8 cellular contexts compared by ENCODE assay signal in the genomic region with DNA sequence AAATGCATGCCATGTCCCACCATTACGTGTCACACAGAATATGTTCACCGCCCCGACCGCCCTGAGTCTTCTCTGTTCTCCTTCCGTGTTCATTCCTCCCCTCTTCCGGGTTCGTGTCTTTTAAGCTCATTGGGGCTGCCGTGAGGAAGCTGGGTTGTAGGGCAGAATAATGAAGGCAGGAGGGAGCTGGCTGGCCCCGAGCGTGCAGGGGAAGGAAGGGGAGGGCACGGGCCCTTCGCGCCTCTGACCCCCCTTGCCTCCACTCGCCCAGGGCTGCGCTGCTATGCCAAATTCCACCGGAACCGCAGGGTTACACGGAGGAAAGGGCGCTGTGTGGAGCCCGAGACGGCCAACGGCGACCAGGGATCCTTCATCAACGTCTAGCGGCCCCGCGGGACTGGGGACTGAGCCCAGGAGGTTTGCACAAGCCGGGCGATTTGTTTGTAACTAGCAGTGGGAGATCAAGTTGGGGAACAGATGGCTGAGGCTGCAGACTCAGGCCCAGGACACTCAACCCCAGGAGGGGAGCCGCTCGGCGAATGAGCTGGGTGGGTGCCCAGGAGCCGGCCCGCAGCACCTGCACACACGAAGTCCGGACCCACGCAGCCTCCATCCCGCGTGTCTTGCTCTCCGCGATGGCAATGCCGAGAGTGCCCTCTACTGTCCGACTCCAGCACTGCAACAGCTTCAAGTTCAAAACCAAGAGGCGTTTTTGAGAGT. TPM values are rescaled to one million over a fixed set of nuclear protein-coding genes. Genes with fewer than 3 reads are reported as not detected.
DNase-seq lines count a peak whose midpoint lies in the region; TF ChIP-seq lines count a peak whose summit lies in the region.

No MANE protein-coding gene starts in this region.

- H3K27me3 Mint-ChIP-seq in activated naive CD4-positive, alpha-beta T cell treated with anti-CD3 and anti-CD28 coated beads, Interleukin-2, amount 10 ng/mL, durations not matched to agents 7 days and 5 days, result peaks cover 47% of the 10 kb centered on the region
- H3K27me3 Mint-ChIP-seq in glutamatergic neuron (ENCODE audit: unreplicated experiment), result peaks cover 6% of the 10 kb centered on the region

- H3K27ac ChIP-seq in Karpas-422 (ENCODE audit: low read length) (no peak overlapping the region), SK-N-SH (ENCODE audit: low read depth in 2 of 2, low read length in 1 of 2) (no peak overlapping the region), parathyroid adenoma (no peak overlapping the region), thyroid gland (no peak overlapping the region)

- CTCF ChIA-PET in SK-N-SH (lab: Yijun Ruan, JAX), result interaction anchor here (0.6 to 8.6 kb wide), 45 partner anchors 9 to 682 kb away, joined by 3 to 205 read pairs (median 4); partner anchors contain the start of genes AGTRAP, CLCN6, DISP3 and FBXO2
- CTCF ChIA-PET in activated naive CD4-positive, alpha-beta T cell treated with anti-CD3 and anti-CD28 coated beads, Interleukin-2, amount 10 ng/mL, durations not matched to agents 7 days and 5 days (lab: Charles Lee), result interaction anchor here (0.6 to 5.8 kb wide), 22 partner anchors 9 to 174 kb away, joined by 3 to 79 read pairs (median 5); partner anchors contain the start of genes AGTRAP and FBXO6

- TF ChIP-seq CTCF in SK-N-SH (IDR thresholded peaks at IDR 0.05) (peak; percentile 98), glutamatergic neuron (IDR thresholded peaks at IDR 0.05; ENCODE audit: partially characterized antibody, unreplicated experiment) (peak; percentile 96), parathyroid adenoma (IDR thresholded peaks at IDR 0.05) (peak; percentile 91), thyroid gland (IDR thresholded peaks at IDR 0.05) (peak; percentile 80 to 99 (median 88))

- H3K9me3 ChIP-seq in Karpas-422 (ENCODE audit: low read length) (no peaks in the 10 kb centered on the region), SK-N-SH (no peaks in the 10 kb centered on the region), parathyroid adenoma (ENCODE audit: control insufficient read depth, low read length) (no peaks in the 10 kb centered on the region), thyroid gland (no peaks in the 10 kb centered on the region)

- no peak overlapping the region for H3K9ac ChIP-seq in Karpas-422 (ENCODE audit: low read length)
- no peak overlapping the region for H3K9ac ChIP-seq in SK-N-SH
- no peak overlapping the region for H3K9ac ChIP-seq in parathyroid adenoma

- H3K4me3 ChIP-seq in Karpas-422 (ENCODE audit: low read length), result no peak overlapping the region
- H3K4me3 ChIP-seq in SK-N-SH (ENCODE audit: low read depth in 2 of 2, low read length in 1 of 2), result peak overlapping the region; percentile 21 to 36; a peak in 2 of 4 replicates
- peak overlapping the region; percentile 33 for H3K4me3 ChIP-seq in parathyroid adenoma (ENCODE audit: low read depth, low read length)
- peak overlapping the region in 1 of 3 donors; percentile 16 for H3K4me3 ChIP-seq in thyroid gland (replicated peaks in 1 of 3)

- POLR2A ChIA-PET in SK-N-SH (lab: Yijun Ruan, JAX), result interaction anchor here (1.0 to 1.4 kb wide), 2 partner anchors 55 to 69 kb away, joined by 5 read pairs; partner anchors contain the start of gene FBXO6

- peak overlapping the region; percentile 73 for H3K4me3 Mint-ChIP-seq in activated naive CD4-positive, alpha-beta T cell treated with anti-CD3 and anti-CD28 coated beads, Interleukin-2, amount 10 ng/mL, durations not matched to agents 7 days and 5 days
- no peak overlapping the region for H3K4me3 Mint-ChIP-seq in glutamatergic neuron (ENCODE audit: unreplicated experiment)

- no peaks in the 10 kb centered on the region for H3K9me3 Mint-ChIP-seq in activated naive CD4-positive, alpha-beta T cell treated with anti-CD3 and anti-CD28 coated beads, Interleukin-2, amount 10 ng/mL, durations not matched to agents 7 days and 5 days
- H3K9me3 Mint-ChIP-seq in glutamatergic neuron (ENCODE audit: unreplicated experiment), result peaks cover 10% of the 10 kb centered on the region

- no peaks in the 10 kb centered on the region for H4K20me1 ChIP-seq in Karpas-422 (ENCODE audit: insufficient read depth, low read depth, low read length)
- no peaks in the 10 kb centered on the region for H4K20me1 ChIP-seq in SK-N-SH (ENCODE audit: insufficient read depth)

- H3F3A ChIP-seq in SK-N-SH (replicated peaks; ENCODE audit: insufficient read depth), result no peaks in the 10 kb centered on the region

- no peaks in the 10 kb centered on the region for H3K9me2 ChIP-seq in Karpas-422 (replicated peaks; ENCODE audit: insufficient read depth, low read length)
- no peaks in the 10 kb centered on the region for H3K9me2 ChIP-seq in SK-N-SH

- H3K27ac Mint-ChIP-seq in activated naive CD4-positive, alpha-beta T cell treated with anti-CD3 and anti-CD28 coated beads, Interleukin-2, amount 10 ng/mL, durations not matched to agents 7 days and 5 days, result peak overlapping the region; percentile 93
- no peak overlapping the region for H3K27ac Mint-ChIP-seq in glutamatergic neuron (ENCODE audit: unreplicated experiment)

- peak overlapping the region; percentile 16 for H3K4me2 ChIP-seq in Karpas-422 (ENCODE audit: low read depth, low read length, poor library complexity, severe bottlenecking)
- peak overlapping the region; percentile 83 for H3K4me2 ChIP-seq in SK-N-SH
- H3K4me2 ChIP-seq in parathyroid adenoma (ENCODE audit: low read length), result peak overlapping the region; percentile 72

- peaks cover 4% of the 10 kb centered on the region; the same call in 1 of the 2 replicates for H3K4me1 ChIP-seq in Karpas-422 (ENCODE audit: low read length)
- H3K4me1 ChIP-seq in SK-N-SH (ENCODE audit: control insufficient read depth in 1 of 2, insufficient read depth in 2 of 2, low read depth in 1 of 2, low read length in 1 of 2), result peaks cover 0 to 4% of the 10 kb centered on the region in 2 experiments; a peak in 1 of 4 replicates
- no peaks in the 10 kb centered on the region for H3K4me1 ChIP-seq in parathyroid adenoma
- peaks cover 4 to 6% of the 10 kb centered on the region in 2 donors for H3K4me1 ChIP-seq in thyroid gland

- peaks cover 20% of the 10 kb centered on the region for H3K4me1 Mint-ChIP-seq in activated naive CD4-positive, alpha-beta T cell treated with anti-CD3 and anti-CD28 coated beads, Interleukin-2, amount 10 ng/mL, durations not matched to agents 7 days and 5 days
- peaks cover 21% of the 10 kb centered on the region for H3K4me1 Mint-ChIP-seq in glutamatergic neuron (ENCODE audit: low read depth, unreplicated experiment)

- H3K36me3 ChIP-seq in Karpas-422 (ENCODE audit: insufficient read depth, low read length) (no peaks in the 10 kb centered on the region), SK-N-SH (replicated peaks in 1 of 2; ENCODE audit: control insufficient read depth in 1 of 2, insufficient read depth in 2 of 2, low read length in 1 of 2) (no peaks in the 10 kb centered on the region), parathyroid adenoma (ENCODE audit: control insufficient read depth, insufficient read depth, low read length) (no peaks in the 10 kb centered on the region), thyroid gland (no peaks in the 10 kb centered on the region)

- DNase-seq in NCI-H2029 (lab: John Stamatoyannopoulos, UW), result peak; percentile 15
- no peak for DNase-seq in NCI-H2029 treated with DMSO at 0.1 percent for 48 hours (lab: John Stamatoyannopoulos, UW)
- peak; percentile 83 for DNase-seq in Karpas-422
- peak; percentile 82 for DNase-seq in SK-N-SH
- peak; percentile 91 for DNase-seq in activated naive CD4-positive, alpha-beta T cell treated with anti-CD3 and anti-CD28 coated beads, Interleukin-2, amount 10 ng/mL, durations not matched to agents 7 days and 5 days
- DNase-seq in glutamatergic neuron, result peak; percentile 79
- peak; percentile 79 to 83 for DNase-seq in thyroid gland

- intact Hi-C loops in thyroid gland (cut with DNase I), result loop anchor here (5.0 kb wide), 1 partner anchor 72 kb away; no protein-coding TSS in a partner anchor

- H2AFZ ChIP-seq in Karpas-422 (ENCODE audit: low read length), result no peak overlapping the region
- peak overlapping the region; percentile 53; the same call in 1 of the 2 replicates for H2AFZ ChIP-seq in SK-N-SH (ENCODE audit: low read depth)
- H2AFZ ChIP-seq in parathyroid adenoma, result peak overlapping the region; percentile 54

- peak; percentile 93 for TF ChIP-seq RAD21 in SK-N-SH (IDR thresholded peaks at IDR 0.05; ENCODE audit: low read length)

- TF ChIP-seq POLR2A in thyroid gland (IDR thresholded peaks at IDR 0.05), result no peak

- H3K36me3 Mint-ChIP-seq in activated naive CD4-positive, alpha-beta T cell treated with anti-CD3 and anti-CD28 coated beads, Interleukin-2, amount 10 ng/mL, durations not matched to agents 7 days and 5 days, result no peaks in the 10 kb centered on the region
- H3K36me3 Mint-ChIP-seq in glutamatergic neuron (ENCODE audit: unreplicated experiment), result no peaks in the 10 kb centered on the region

- no peaks in the 10 kb centered on the region for H3K27me3 ChIP-seq in Karpas-422 (ENCODE audit: low read length)
- H3K27me3 ChIP-seq in SK-N-SH (ENCODE audit: insufficient read depth), result no peaks in the 10 kb centered on the region; the same call in 1 of the 2 replicates
- no peaks in the 10 kb centered on the region for H3K27me3 ChIP-seq in parathyroid adenoma (ENCODE audit: control insufficient read depth, insufficient read depth, low read length)
- H3K27me3 ChIP-seq in thyroid gland, result no peaks in the 10 kb centered on the region

- 33% methylated on average over 22 of the region's 44 CpGs for WGBS in SK-N-SH (ENCODE audit: low lambda C conversion rate)
- WGBS in thyroid gland, 2 donors, result 11 to 18% methylated on average over 24 to 41 of the region's 44 CpGs

- H3K79me2 ChIP-seq in Karpas-422 (ENCODE audit: low read length) (no peaks in the 10 kb centered on the region), SK-N-SH (ENCODE audit: insufficient read depth) (no peaks in the 10 kb centered on the region), parathyroid adenoma (no peaks in the 10 kb centered on the region)

- no peak for TF ChIP-seq EP300 in SK-N-SH (IDR thresholded peaks at IDR 0.05; ENCODE audit: borderline replicate concordance in 1 of 2, low read depth in 1 of 2, low read length in 1 of 2)

RNA-seq across cellular contexts. Expression of gene AGTRAP, which starts 16.5 kb away (rescaled TPM):
- total RNA-seq in Karpas-422 (2014; rRNA removed; shearing (Covaris generic); ENCODE audit: low replicate concordance), result 24.3 and 24.9 TPM in 2 replicates
- polyA plus RNA-seq in SK-N-SH (2012; rRNA removed), result 45.1 and 66.2 TPM in 2 replicates
- 24.0 and 36.4 TPM in 2 replicates for polyA plus RNA-seq in SK-N-SH (2012; cell fraction: cytosol; rRNA removed)
- polyA plus RNA-seq in SK-N-SH (2012; cell fraction: nucleus; rRNA removed), result 58.7 and 62.0 TPM in 2 replicates
- 6.1 TPM for total RNA-seq in glutamatergic neuron (ENCODE audit: unreplicated experiment)
- 10 to 100 TPM; 35.6 to 72.4 (median 63.6) TPM for total RNA-seq in thyroid gland

RNA-seq across cellular contexts. Expression of gene DRAXIN, which starts 28.0 kb away (rescaled TPM):
- total RNA-seq in Karpas-422 (2014; rRNA removed; shearing (Covaris generic); ENCODE audit: low replicate concordance), result not detected in 2 replicates
- polyA plus RNA-seq in SK-N-SH (2012; rRNA removed), result 0.57 and 0.97 TPM in 2 replicates
- polyA plus RNA-seq in SK-N-SH (2012; cell fraction: cytosol; rRNA removed), result 0.46 and 0.72 TPM in 2 replicates
- polyA plus RNA-seq in SK-N-SH (2012; cell fraction: nucleus; rRNA removed), result 0.68 and 0.74 TPM in 2 replicates
- 111 TPM for total RNA-seq in glutamatergic neuron (ENCODE audit: unreplicated experiment)
- not detected for total RNA-seq in thyroid gland

RNA-seq across cellular contexts. Expression of gene MAD2L2, which starts 38.5 kb away (rescaled TPM):
- total RNA-seq in Karpas-422 (2014; rRNA removed; shearing (Covaris generic); ENCODE audit: low replicate concordance), result 89.3 and 117 TPM in 2 replicates
- polyA plus RNA-seq in SK-N-SH (2012; rRNA removed), result 70.0 and 94.0 TPM in 2 replicates
- 46.0 and 59.7 TPM in 2 replicates for polyA plus RNA-seq in SK-N-SH (2012; cell fraction: cytosol; rRNA removed)
- polyA plus RNA-seq in SK-N-SH (2012; cell fraction: nucleus; rRNA removed), result 72.4 and 107 TPM in 2 replicates
- total RNA-seq in glutamatergic neuron (ENCODE audit: unreplicated experiment) (90.2 TPM), thyroid gland (10 to 100 TPM; 12.0 to 43.9 (median 21.5) TPM)

RNA-seq across cellular contexts. Expression of gene C1orf167, which starts 42.5 kb away (rescaled TPM):
- total RNA-seq in Karpas-422 (2014; rRNA removed; shearing (Covaris generic); ENCODE audit: low replicate concordance), result not detected in 2 replicates
- 0.10 TPM in 1 of 2 replicates, not detected in the other for polyA plus RNA-seq in SK-N-SH (2012; rRNA removed)
- polyA plus RNA-seq in SK-N-SH (2012; cell fraction: cytosol; rRNA removed), result 0.05 TPM in 1 of 2 replicates, not detected in the other
- polyA plus RNA-seq in SK-N-SH (2012; cell fraction: nucleus; rRNA removed), result 0.07 and 0.08 TPM in 2 replicates
- total RNA-seq in glutamatergic neuron (ENCODE audit: unreplicated experiment), result not detected
- 1 to 10 TPM in 1 of 4 donors, under 1 TPM in 1, not detected in 2; 0.22 to 6.3 TPM for total RNA-seq in thyroid gland

RNA-seq across cellular contexts. Expression of gene FBXO6, which starts 55.5 kb away (rescaled TPM):
- total RNA-seq in Karpas-422 (2014; rRNA removed; shearing (Covaris generic); ENCODE audit: low replicate concordance), result 0.25 and 0.60 TPM in 2 replicates
- polyA plus RNA-seq in SK-N-SH (2012; rRNA removed), result 7.3 and 8.1 TPM in 2 replicates
- 4.3 and 6.3 TPM in 2 replicates for polyA plus RNA-seq in SK-N-SH (2012; cell fraction: cytosol; rRNA removed)
- 2.8 and 3.5 TPM in 2 replicates for polyA plus RNA-seq in SK-N-SH (2012; cell fraction: nucleus; rRNA removed)
- total RNA-seq in glutamatergic neuron (ENCODE audit: unreplicated experiment) (1.3 TPM), thyroid gland (10 to 100 TPM in 2 of 4 donors, 1 to 10 TPM in 2; 8.1 to 10.9 (median 10.3) TPM)

Comparison
In these comparisons a context has a peak if more than half of its experiments do, and no peak if none do; other contexts are left out.
1. H3K4me2 ChIP-seq: peak in every context shown above with its lines; median percentile 83 in SK-N-SH; 72 in parathyroid adenoma; 16 in Karpas-422.
2. RNA of gene DRAXIN, which starts 28.0 kb away (total RNA-seq): 111 TPM in glutamatergic neuron (single experiment); not detected in Karpas-422 and not detected in thyroid gland; every median in the first group is over 100 times any median in the second.
3. Peak in every context shown above with its lines, with median percentiles within 50 percentile points of each other: CTCF ChIP-seq.